Comparison of ENCODE assay signal across 10 cellular contexts in genomic region chr9:133427658-133428348, GRCh38. TPM values are rescaled to one million over a fixed set of nuclear protein-coding genes. Genes with fewer than 3 reads are reported as not detected.
A peak's percentile ranks its signal among the peaks of the same experiment; 100 is the strongest.
DNase-seq lines count a peak whose midpoint lies in the region; ATAC-seq and TF ChIP-seq lines count a peak whose summit lies in the region.
"Had no signal": no experiment of that assay in that cellular context is flagged by ENCODE, and none has a peak within 500 bp of the region (broad histone marks: within the 10 kb centered on the region; RNA-seq: fewer than 3 reads in every experiment).

No MANE protein-coding gene starts in this region.

- H3K27me3 ChIP-seq in BE2C = no peaks in the 10 kb centered on the region
- peaks cover 6% of the 10 kb centered on the region for H3K27me3 ChIP-seq in GM23338 (ENCODE audit: insufficient read depth)
- no peaks in the 10 kb centered on the region for H3K27me3 ChIP-seq in naive thymus-derived CD4-positive, alpha-beta T cell (ENCODE audit: control insufficient read depth in 2 of 2, insufficient read depth in 2 of 2, low read length in 2 of 2)
- H3K27me3 ChIP-seq in upper lobe of left lung = peaks cover 0 to 9% (median 3%) of the 10 kb centered on the region in 4 donors

- intact Hi-C loops in naive thymus-derived CD4-positive, alpha-beta T cell (cut with micrococcal nuclease) = loop anchor here in 1 of 2 donors (1.0 kb wide), 1 partner anchor 242 kb away; no protein-coding TSS in a partner anchor

- peak overlapping the region; percentile 28 for H3K4me3 ChIP-seq in BE2C (ENCODE audit: low read depth, low read length)
- peak overlapping the region; percentile 70 for H3K4me3 ChIP-seq in GM23338
- no peak overlapping the region for H3K4me3 ChIP-seq in naive thymus-derived CD4-positive, alpha-beta T cell (ENCODE audit: low read length)
- peak overlapping the region in 2 of 4 donors; percentile 36 to 47 for H3K4me3 ChIP-seq in upper lobe of left lung

- peak overlapping the region; percentile 88 for H3K4me2 ChIP-seq in GM23338

- no peak for TF ChIP-seq CTCF in BE2C (IDR thresholded peaks at IDR 0.05; ENCODE audit: low read depth, low read length)
- TF ChIP-seq CTCF in GM23338 (conservative IDR thresholded peaks at IDR 0.05; ENCODE audit: low read depth in 2 of 2) = no peak
- no peak for TF ChIP-seq CTCF in brain (conservative IDR thresholded peaks at IDR 0.05)
- no peak for TF ChIP-seq CTCF in upper lobe of left lung (IDR thresholded peaks at IDR 0.05)

- no peaks in the 10 kb centered on the region for H3K9me3 ChIP-seq in BE2C
- no peaks in the 10 kb centered on the region for H3K9me3 ChIP-seq in naive thymus-derived CD4-positive, alpha-beta T cell (ENCODE audit: control insufficient read depth in 2 of 3, low read length in 3 of 3)
- H3K9me3 ChIP-seq in upper lobe of left lung = no peaks in the 10 kb centered on the region

- WGBS in upper lobe of left lung, 2 donors = 65 to 67% methylated on average over 10 of the region's 10 CpGs

- TF ChIP-seq EP300 in upper lobe of left lung (IDR thresholded peaks at IDR 0.05) = no peak

- H3K36me3 ChIP-seq in BE2C (no peaks in the 10 kb centered on the region), GM23338 (ENCODE audit: insufficient read depth) (no peaks in the 10 kb centered on the region), upper lobe of left lung (no peaks in the 10 kb centered on the region)
- no peaks in the 10 kb centered on the region for H3K36me3 ChIP-seq in naive thymus-derived CD4-positive, alpha-beta T cell (ENCODE audit: control insufficient read depth in 2 of 3, insufficient read depth in 3 of 3, low read length in 3 of 3)

- no peaks in the 10 kb centered on the region for H3K9me2 ChIP-seq in GM23338 (ENCODE audit: insufficient read depth)

- no peak for TF ChIP-seq POLR2A in upper lobe of left lung (IDR thresholded peaks at IDR 0.05)

- no peak overlapping the region for H3K27ac Mint-ChIP-seq in GM23338
- no peak overlapping the region for H3K27ac Mint-ChIP-seq in brain
- no peak overlapping the region for H3K27ac Mint-ChIP-seq in naive thymus-derived CD4-positive, alpha-beta T cell

- H3K4me3 Mint-ChIP-seq in GM23338 (peak overlapping the region; percentile 81), brain (peak overlapping the region in 3 of 5 experiments; percentile 22 to 48 (median 46))
- H3K4me3 Mint-ChIP-seq in naive thymus-derived CD4-positive, alpha-beta T cell = peak overlapping the region; percentile 45 to 73 (median 60)

- H3K27ac ChIP-seq in GM23338 (ENCODE audit: low read depth) = no peak overlapping the region
- H3K27ac ChIP-seq in naive thymus-derived CD4-positive, alpha-beta T cell (ENCODE audit: low read depth, low read length) = no peak overlapping the region
- no peak overlapping the region for H3K27ac ChIP-seq in upper lobe of left lung

- H3F3A ChIP-seq in GM23338 (replicated peaks; ENCODE audit: low read depth) = peaks cover 6% of the 10 kb centered on the region

- peaks cover 13% of the 10 kb centered on the region for H3K36me3 Mint-ChIP-seq in GM23338 (ENCODE audit: low read depth)
- H3K36me3 Mint-ChIP-seq in brain = peaks cover 25% of the 10 kb centered on the region
- no peaks in the 10 kb centered on the region for H3K36me3 Mint-ChIP-seq in naive thymus-derived CD4-positive, alpha-beta T cell

- ATAC-seq in GM23338 (no peak), upper lobe of left lung (ENCODE audit: low FRiP score in 2 of 2) (no peak), GM19397 (IDR thresholded peaks at IDR 0.05; ENCODE audit: unreplicated experiment) (no peak), HG03378 (IDR thresholded peaks at IDR 0.05; ENCODE audit: unreplicated experiment) (no peak)
- ATAC-seq in naive thymus-derived CD4-positive, alpha-beta T cell = no peak

- DNase-seq in BE2C (no peak), GM23338 (ENCODE audit: low spot score) (peak; percentile 21), glomerular visceral epithelial cell (ENCODE audit: extremely low spot score) (no peak), upper lobe of left lung (no peak)
- DNase-seq in naive thymus-derived CD4-positive, alpha-beta T cell = no peak
- DNase-seq: effector memory CD4-positive, alpha-beta T cell; stimulated activated CD4-positive, alpha-beta T cell treated with anti-CD3 and anti-CD28 coated beads, Interleukin-4, amount 100 ng/mL, for 4 hours had no signal

- POLR2A ChIA-PET in naive thymus-derived CD4-positive, alpha-beta T cell (lab: Charles Lee) = interaction anchor here (0.6 kb wide), 1 partner anchor 79 kb away, joined by 3 read pairs; no protein-coding TSS in a partner anchor

- H3K27me3 Mint-ChIP-seq in GM23338 (ENCODE audit: insufficient read depth, low read depth, poor library complexity) = peaks cover 16% of the 10 kb centered on the region
- peaks cover 59% of the 10 kb centered on the region for H3K27me3 Mint-ChIP-seq in brain
- H3K27me3 Mint-ChIP-seq in naive thymus-derived CD4-positive, alpha-beta T cell = peaks cover 8 to 30% (median 20%) of the 10 kb centered on the region in 5 donors

- H3K9me3 Mint-ChIP-seq in GM23338 = peaks cover 15% of the 10 kb centered on the region; the same call in 2 of the 3 replicates
- peaks cover 0 to 22% (median 12%) of the 10 kb centered on the region in 5 experiments for H3K9me3 Mint-ChIP-seq in brain
- peaks cover 0 to 2% (median 0%) of the 10 kb centered on the region in 11 donors for H3K9me3 Mint-ChIP-seq in naive thymus-derived CD4-positive, alpha-beta T cell

- CTCF ChIA-PET in naive thymus-derived CD4-positive, alpha-beta T cell (lab: Charles Lee) = no interaction called here

- H3K79me2 ChIP-seq in GM23338 (replicated peaks; ENCODE audit: insufficient read depth) = no peaks in the 10 kb centered on the region

- H4K20me1 ChIP-seq in GM23338 (replicated peaks; ENCODE audit: insufficient read depth) = no peaks in the 10 kb centered on the region

- H3K4me1 ChIP-seq in BE2C (no peaks in the 10 kb centered on the region), GM23338 (ENCODE audit: insufficient read depth) (peaks cover 4% of the 10 kb centered on the region; the same call in 1 of the 2 replicates), upper lobe of left lung (peaks cover 7 to 22% (median 10%) of the 10 kb centered on the region in 4 donors)
- no peaks in the 10 kb centered on the region for H3K4me1 ChIP-seq in naive thymus-derived CD4-positive, alpha-beta T cell (ENCODE audit: control insufficient read depth in 2 of 2, insufficient read depth in 2 of 2, low read length in 2 of 2)

- no peak overlapping the region for H2AFZ ChIP-seq in GM23338

- H3K4me1 Mint-ChIP-seq in GM23338 (peaks cover 7% of the 10 kb centered on the region; the same call in 2 of the 3 replicates), brain (no peaks in the 10 kb centered on the region)
- H3K4me1 Mint-ChIP-seq in naive thymus-derived CD4-positive, alpha-beta T cell = peaks cover 0 to 8% (median 6%) of the 10 kb centered on the region in 7 donors

RNA-seq across cellular contexts. Expression of gene ADAMTS13, which starts 5.6 kb away (rescaled TPM):
- 6.1 TPM for polyA plus RNA-seq in BE2C (2012; ENCODE audit: insufficient read depth, insufficient read length, low read depth)
- 3.1 and 6.0 TPM in 2 replicates for total RNA-seq in GM23338 (2014; rRNA removed; shearing (Covaris generic))
- 4.4 and 6.0 TPM in 2 replicates for polyA plus RNA-seq in GM23338 (2016; fragmentation: Nextera tagmentation; extraction: Ambion mirVana)
- 4.0 TPM for polyA plus RNA-seq in brain (ENCODE audit: insufficient read depth, low read depth, low replicate concordance)
- total RNA-seq in naive thymus-derived CD4-positive, alpha-beta T cell = 1 to 10 TPM; 1.6 to 3.1 (median 2.5) TPM
- polyA plus RNA-seq in naive thymus-derived CD4-positive, alpha-beta T cell = under 1 TPM; 0.07 to 0.35 TPM
- total RNA-seq in upper lobe of left lung = 1 to 10 TPM; 1.4 to 9.4 (median 2.5) TPM

RNA-seq across cellular contexts. Expression of gene REXO4, which starts 10.0 kb away (rescaled TPM):
- 63.9 TPM for polyA plus RNA-seq in BE2C (2012; ENCODE audit: insufficient read depth, insufficient read length, low read depth)
- 34.3 and 36.3 TPM in 2 replicates for total RNA-seq in GM23338 (2014; rRNA removed; shearing (Covaris generic))
- 31.1 and 38.1 TPM in 2 replicates for polyA plus RNA-seq in GM23338 (2016; fragmentation: Nextera tagmentation; extraction: Ambion mirVana)
- 51.7 TPM for polyA plus RNA-seq in brain (ENCODE audit: insufficient read depth, low read depth, low replicate concordance)
- total RNA-seq in naive thymus-derived CD4-positive, alpha-beta T cell = 10 to 100 TPM; 17.8 to 44.1 (median 28.6) TPM
- polyA plus RNA-seq in naive thymus-derived CD4-positive, alpha-beta T cell = 10 to 100 TPM; 14.0 to 29.9 TPM
- total RNA-seq in upper lobe of left lung = 10 to 100 TPM; 14.7 to 34.3 (median 23.1) TPM

RNA-seq across cellular contexts. Expression of gene CACFD1, which starts 32.0 kb away (rescaled TPM):
- polyA plus RNA-seq in BE2C (2012; ENCODE audit: insufficient read depth, insufficient read length, low read depth) = 29.3 TPM
- total RNA-seq in GM23338 (2014; rRNA removed; shearing (Covaris generic)) = 12.0 and 18.2 TPM in 2 replicates
- polyA plus RNA-seq in GM23338 (2016; fragmentation: Nextera tagmentation; extraction: Ambion mirVana) = 4.5 and 5.8 TPM in 2 replicates
- 52.4 TPM for polyA plus RNA-seq in brain (ENCODE audit: insufficient read depth, low read depth, low replicate concordance)
- total RNA-seq in naive thymus-derived CD4-positive, alpha-beta T cell = 1 to 10 TPM in 4 of 5 experiments, under 1 TPM in 1; 0.56 to 4.7 (median 3.1) TPM
- 1 to 10 TPM; 2.5 to 3.7 TPM for polyA plus RNA-seq in naive thymus-derived CD4-positive, alpha-beta T cell
- 10 to 100 TPM; 31.1 to 52.8 (median 38.5) TPM for total RNA-seq in upper lobe of left lung

RNA-seq across cellular contexts. Expression of gene SLC2A6, which starts 51.1 kb away (rescaled TPM):
- polyA plus RNA-seq in BE2C (2012; ENCODE audit: insufficient read depth, insufficient read length, low read depth) = 33.4 TPM
- 30.9 and 39.3 TPM in 2 replicates for total RNA-seq in GM23338 (2014; rRNA removed; shearing (Covaris generic))
- 17.5 and 17.6 TPM in 2 replicates for polyA plus RNA-seq in GM23338 (2016; fragmentation: Nextera tagmentation; extraction: Ambion mirVana)
- polyA plus RNA-seq in brain (ENCODE audit: insufficient read depth, low read depth, low replicate concordance) = 14.5 TPM
- total RNA-seq in naive thymus-derived CD4-positive, alpha-beta T cell = 10 to 100 TPM in 1 of 5 experiments, 1 to 10 TPM in 4; 2.4 to 34.7 (median 3.6) TPM
- polyA plus RNA-seq in naive thymus-derived CD4-positive, alpha-beta T cell = 1 to 10 TPM; 2.6 TPM
- 10 to 100 TPM in 2 of 6 donors, 1 to 10 TPM in 4; 5.2 to 17.2 (median 7.5) TPM for total RNA-seq in upper lobe of left lung

RNA-seq across cellular contexts. Expression of gene STKLD1, which starts 51.6 kb away (rescaled TPM):
- 4.9 TPM for polyA plus RNA-seq in BE2C (2012; ENCODE audit: insufficient read depth, insufficient read length, low read depth)
- total RNA-seq in GM23338 (2014; rRNA removed; shearing (Covaris generic)) = not detected in 2 replicates
- 0.57 TPM in 1 of 2 replicates, not detected in the other for polyA plus RNA-seq in GM23338 (2016; fragmentation: Nextera tagmentation; extraction: Ambion mirVana)
- 5.8 TPM for polyA plus RNA-seq in brain (ENCODE audit: insufficient read depth, low read depth, low replicate concordance)
- 1 to 10 TPM; 1.1 to 1.8 (median 1.5) TPM for total RNA-seq in naive thymus-derived CD4-positive, alpha-beta T cell
- under 1 TPM in 1 of 2 donors, not detected in 1; 0.78 TPM for polyA plus RNA-seq in naive thymus-derived CD4-positive, alpha-beta T cell
- 1 to 10 TPM in 3 of 6 donors, under 1 TPM in 1, not detected in 2; 0.59 to 3.1 (median 1.6) TPM for total RNA-seq in upper lobe of left lung
